In genomic region chr9:86052556-86053468, GRCh38 we compare ENCODE assay signal across 1 cellular context.
TF ChIP-seq lines count a peak whose summit lies in the region.

No MANE protein-coding gene starts in this region.

TF ChIP-seq in K562, 482 proteins besides CTCF, POLR2A, EP300 and RAD21:
- TF ChIP-seq SREBF1 (IDR thresholded peaks at IDR 0.05; ENCODE audit: borderline replicate concordance, low read depth, low read length) = no peak
- TF ChIP-seq MNT (conservative IDR thresholded peaks at IDR 0.05) = no peak
- TF ChIP-seq TBP (optimal IDR thresholded peaks at IDR 0.05; ENCODE audit: low read depth, low read length) = no peak
- no peak for TF ChIP-seq ZBTB49 (CRISPR knock-in tag; IDR thresholded peaks at IDR 0.05; ENCODE audit: borderline replicate concordance)
- no peak for TF ChIP-seq ZNF584 (CRISPR knock-in tag; IDR thresholded peaks at IDR 0.05; ENCODE audit: low read depth)
- no peak for TF ChIP-seq MBD1 (CRISPR knock-in tag; IDR thresholded peaks at IDR 0.05)
- TF ChIP-seq NUFIP1 (IDR thresholded peaks at IDR 0.05; ENCODE audit: partially characterized antibody) = no peak
